20 cellular contexts compared by ENCODE assay signal in genomic region chr2:237492137-237492890, GRCh38. TPM values are rescaled to one million over a fixed set of nuclear protein-coding genes. Genes with fewer than 3 reads are reported as not detected.
DNase-seq lines count a peak whose midpoint lies in the region; ATAC-seq, FAIRE-seq and TF ChIP-seq lines count a peak whose summit lies in the region.
"Had no signal": no experiment of that assay in that cellular context is flagged by ENCODE, and none has a peak within 500 bp of the region (broad histone marks: within the 10 kb centered on the region; RNA-seq: fewer than 3 reads in every experiment).

No MANE protein-coding gene starts in this region.

- H3K27me3 Mint-ChIP-seq in MCF 10A (ENCODE audit: insufficient read depth, unreplicated experiment) = no peaks in the 10 kb centered on the region
- peaks cover 24 to 39% of the 10 kb centered on the region in 2 donors for H3K27me3 Mint-ChIP-seq in natural killer cell (ENCODE audit: low read depth in 2 of 2)

- peaks cover 1% of the 10 kb centered on the region for H3F3A ChIP-seq in SK-N-SH (replicated peaks; ENCODE audit: insufficient read depth)

- TF ChIP-seq CTCF in breast epithelium (IDR thresholded peaks at IDR 0.05) = no peak
- TF ChIP-seq CTCF in MCF 10A (IDR thresholded peaks at IDR 0.05; ENCODE audit: unreplicated experiment) = no peak
- TF ChIP-seq CTCF in bronchial epithelial cell (IDR thresholded peaks at IDR 0.05; ENCODE audit: insufficient read depth, low read length, severe bottlenecking) = no peak
- no peak for TF ChIP-seq CTCF in natural killer cell (IDR thresholded peaks at IDR 0.05)
- TF ChIP-seq CTCF in SK-N-SH (IDR thresholded peaks at IDR 0.05) = no peak

- H3K36me3 Mint-ChIP-seq in MCF 10A (ENCODE audit: insufficient read depth, unreplicated experiment) (peaks cover 18% of the 10 kb centered on the region), natural killer cell (no peaks in the 10 kb centered on the region)
- H3K36me3 Mint-ChIP-seq: CD4-positive, CD25-positive, alpha-beta regulatory T cell had no signal

- no peaks in the 10 kb centered on the region for H3K9me2 ChIP-seq in SK-N-SH

- TF ChIP-seq POLR2A in breast epithelium (IDR thresholded peaks at IDR 0.05) = no peak

- ATAC-seq in left lobe of liver (no peak), natural killer cell (no peak)

- peaks cover 9% of the 10 kb centered on the region for H3K9me3 Mint-ChIP-seq in MCF 10A (ENCODE audit: unreplicated experiment)
- no peaks in the 10 kb centered on the region for H3K9me3 Mint-ChIP-seq in natural killer cell

- no peak overlapping the region for H3K27ac Mint-ChIP-seq in MCF 10A (ENCODE audit: low read depth, unreplicated experiment)
- H3K27ac Mint-ChIP-seq in natural killer cell = no peak overlapping the region
- H3K27ac Mint-ChIP-seq: CD4-positive, CD25-positive, alpha-beta regulatory T cell; HFFc6 had no signal

- TF ChIP-seq EP300 in SK-N-SH (IDR thresholded peaks at IDR 0.05; ENCODE audit: borderline replicate concordance in 1 of 2, low read depth in 1 of 2, low read length in 1 of 2) = no peak

- peak; percentile 13 for FAIRE-seq in bronchial epithelial cell (lab: Jason Lieb, UNC)

- TF ChIP-seq RAD21 in SK-N-SH (IDR thresholded peaks at IDR 0.05; ENCODE audit: low read length) = no peak

- peaks cover 25% of the 10 kb centered on the region for H3K4me1 Mint-ChIP-seq in MCF 10A (ENCODE audit: insufficient read depth, unreplicated experiment)
- H3K4me1 Mint-ChIP-seq in natural killer cell = no peaks in the 10 kb centered on the region

- no peaks in the 10 kb centered on the region for H3K27me3 ChIP-seq in breast epithelium
- no peaks in the 10 kb centered on the region for H3K27me3 ChIP-seq in bronchial epithelial cell (ENCODE audit: control insufficient read depth, insufficient read depth, low read length)
- H3K27me3 ChIP-seq in SK-N-SH (ENCODE audit: insufficient read depth) = no peaks in the 10 kb centered on the region

- H3K4me2 ChIP-seq in SK-N-SH = no peak overlapping the region
- H3K4me2 ChIP-seq: KMS-11 had no signal

- H3K4me1 ChIP-seq in breast epithelium (peaks cover 0 to 6% of the 10 kb centered on the region in 2 donors), SK-N-SH (ENCODE audit: control insufficient read depth in 1 of 2, insufficient read depth in 2 of 2, low read depth in 1 of 2, low read length in 1 of 2) (peaks cover 5% of the 10 kb centered on the region in 2 experiments; a peak in 2 of 4 replicates)

- no peaks in the 10 kb centered on the region for H3K36me3 ChIP-seq in breast epithelium
- peaks cover 4% of the 10 kb centered on the region for H3K36me3 ChIP-seq in bronchial epithelial cell (ENCODE audit: control insufficient read depth, insufficient read depth, low read length)
- peaks cover 0 to 74% of the 10 kb centered on the region in 2 experiments for H3K36me3 ChIP-seq in SK-N-SH (replicated peaks in 1 of 2; ENCODE audit: control insufficient read depth in 1 of 2, insufficient read depth in 2 of 2, low read length in 1 of 2)
- H3K36me3 ChIP-seq: Peyer's patch had no signal

- peaks cover 99% of the 10 kb centered on the region for H3K79me2 ChIP-seq in SK-N-SH (ENCODE audit: insufficient read depth)

- DNase-seq in breast epithelium (ENCODE audit: low spot score in 2 of 2) (no peak), MCF 10A (ENCODE audit: unreplicated experiment) (no peak), bronchial epithelial cell (ENCODE audit: low read depth) (no peak), left lobe of liver (ENCODE audit: low spot score) (peak; percentile 31), NCI-H2196 (lab: John Stamatoyannopoulos, UW; ENCODE audit: unreplicated experiment) (no peak), natural killer cell (no peak), DMS 273 (lab: John Stamatoyannopoulos, UW; ENCODE audit: unreplicated experiment) (no peak), SK-N-SH (no peak)
- DNase-seq: Calu3; CD4-positive, CD25-positive, alpha-beta regulatory T cell; DMS79; GOT3; HFFc6; MM.1S; NCI-H1105; NCI-H1694 treated with DMSO at 0.1 percent for 48 hours; NCI-H748 treated with DMSO at 0.1 percent for 48 hours; SIG-M5 had no signal

- H3K9me3 ChIP-seq in breast epithelium = peaks cover 10% of the 10 kb centered on the region in 2 donors
- peaks cover 3% of the 10 kb centered on the region; the same call in 1 of the 2 replicates for H3K9me3 ChIP-seq in SK-N-SH

- CTCF ChIA-PET in MCF 10A (lab: Yijun Ruan, JAX) = no interaction called here
- CTCF ChIA-PET in SK-N-SH (lab: Yijun Ruan, JAX) = interaction anchor here (1.1 to 1.9 kb wide), 3 partner anchors 9 to 80 kb away, joined by 3 to 5 read pairs (median 3); no protein-coding TSS in a partner anchor

- H4K20me1 ChIP-seq in SK-N-SH (ENCODE audit: insufficient read depth) = no peaks in the 10 kb centered on the region

- H3K4me3 ChIP-seq in breast epithelium (no peak overlapping the region), bronchial epithelial cell (ENCODE audit: low read depth, low read length) (no peak overlapping the region), SK-N-SH (ENCODE audit: low read depth in 2 of 2, low read length in 1 of 2) (no peak overlapping the region)
- H3K4me3 ChIP-seq: Peyer's patch had no signal

- intact Hi-C loops in breast epithelium (cut with DNase I; ENCODE audit: low total_unique reads) = no loop called here
- intact Hi-C loops in MCF 10A (cut with micrococcal nuclease) = no loop called here
- intact Hi-C loops in natural killer cell (cut with micrococcal nuclease) = no loop called here

- no peak overlapping the region for H3K4me3 Mint-ChIP-seq in MCF 10A (ENCODE audit: unreplicated experiment)
- no peak overlapping the region for H3K4me3 Mint-ChIP-seq in natural killer cell
- H3K4me3 Mint-ChIP-seq: CD4-positive, CD25-positive, alpha-beta regulatory T cell; HFFc6 had no signal

- H2AFZ ChIP-seq in SK-N-SH (ENCODE audit: low read depth) = no peak overlapping the region

- POLR2A ChIA-PET in MCF 10A (lab: Yijun Ruan, JAX) = interaction anchor here (1.0 kb wide), 1 partner anchor 24 kb away, joined by 3 read pairs; no protein-coding TSS in a partner anchor
- POLR2A ChIA-PET in SK-N-SH (lab: Yijun Ruan, JAX) = no interaction called here

- no TSS peak for BruUV-seq in MCF 10A (replicated peaks; lab: Mats Ljungman, UMichigan)

- WGBS in SK-N-SH (ENCODE audit: low lambda C conversion rate) = 89% methylated on average over 5 of the region's 6 CpGs

- H3K9ac ChIP-seq in SK-N-SH = no peak overlapping the region
- H3K9ac ChIP-seq: KMS-11 had no signal

- H3K27ac ChIP-seq in breast epithelium (peak overlapping the region; percentile 44 to 91), SK-N-SH (ENCODE audit: low read depth in 2 of 2, low read length in 1 of 2) (peak overlapping the region in 1 of 2 experiments; percentile 100; a peak in 1 of 4 replicates)
- H3K27ac ChIP-seq: KMS-11, Peyer's patch had no signal

TF ChIP-seq in SK-N-SH, 30 proteins besides CTCF, POLR2A, EP300 and RAD21:
- no peak for TF ChIP-seq CHD2 (IDR thresholded peaks at IDR 0.05; ENCODE audit: low read length, partially characterized antibody)

RNA-seq across cellular contexts. Expression of gene MLPH, which starts 5.3 kb away (rescaled TPM):
- total RNA-seq in breast epithelium (100 to 1,000 TPM in 2 of 3 donors, 10 to 100 TPM in 1; 15.5 to 242 (median 223) TPM), MCF 10A (2022) (27.1 and 28.5 TPM in 2 replicates), bronchial epithelial cell (6.6 and 14.7 TPM in 2 replicates), left lobe of liver (55.0 TPM), natural killer cell (not detected)
- polyA plus RNA-seq in SK-N-SH (2012; rRNA removed) = 84.8 and 93.6 TPM in 2 replicates
- 37.4 and 44.7 TPM in 2 replicates for polyA plus RNA-seq in SK-N-SH (2012; cell fraction: cytosol; rRNA removed)
- 348 and 369 TPM in 2 replicates for polyA plus RNA-seq in SK-N-SH (2012; cell fraction: nucleus; rRNA removed)
- polyA plus RNA-seq: CD4-positive, CD25-positive, alpha-beta regulatory T cell had no signal
